9 cellular contexts compared by ENCODE assay signal in the genomic region with DNA sequence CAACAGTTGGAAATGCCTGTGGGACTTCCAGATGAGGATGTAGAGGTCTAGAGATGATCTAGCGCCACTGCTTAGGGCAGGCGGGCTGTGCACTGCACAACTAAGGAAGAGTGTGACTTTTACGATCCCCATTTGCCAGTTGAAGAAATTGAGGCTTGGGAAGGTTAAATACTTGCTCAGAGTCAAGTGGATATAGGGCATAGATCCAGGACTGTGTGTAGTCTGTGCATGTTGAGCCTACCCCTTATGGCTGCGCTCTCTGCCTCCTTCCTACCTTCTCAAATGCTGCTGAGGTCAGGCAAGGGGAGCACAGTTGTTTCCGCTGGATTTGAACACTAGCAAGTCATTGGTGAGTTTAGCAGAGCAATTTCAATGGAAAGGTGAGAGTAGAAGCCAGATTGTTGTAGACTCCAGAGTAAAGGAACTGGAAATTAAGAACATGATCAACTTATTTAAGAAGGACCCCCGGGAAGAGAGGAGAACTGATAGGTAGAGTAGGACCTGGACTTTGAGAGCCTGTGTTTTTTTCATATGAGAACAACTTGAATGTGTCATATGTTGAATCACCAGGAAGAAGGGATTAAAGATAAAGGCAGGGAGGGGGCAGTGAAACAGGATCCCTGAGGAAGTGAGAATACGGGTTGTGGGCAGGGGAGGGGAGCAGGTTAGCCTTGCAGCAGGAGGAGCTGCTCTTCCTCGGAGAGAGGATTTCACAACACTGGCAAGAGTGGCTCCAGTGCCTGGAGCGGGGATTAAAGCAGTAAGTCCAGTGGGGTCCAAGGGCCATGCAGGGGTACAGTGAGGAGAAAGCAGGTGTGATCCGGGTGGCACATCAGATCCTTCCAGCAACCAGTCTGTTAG. TPM values are rescaled to one million over a fixed set of nuclear protein-coding genes. Genes with fewer than 3 reads are reported as not detected.
DNase-seq lines count a peak whose midpoint lies in the region; ATAC-seq and TF ChIP-seq lines count a peak whose summit lies in the region.
"Had no signal": no experiment of that assay in that cellular context is flagged by ENCODE, and none has a peak within 500 bp of the region (broad histone marks: within the 10 kb centered on the region; RNA-seq: fewer than 3 reads in every experiment).

No MANE protein-coding gene starts in this region.

- H3K9me3 Mint-ChIP-seq in GM23338 = no peaks in the 10 kb centered on the region; the same call in 2 of the 3 replicates
- no peaks in the 10 kb centered on the region for H3K9me3 Mint-ChIP-seq in stimulated activated memory B cell treated with anti-CD40 and anti-IgM and Interleukin-4, amounts not matched to agents 10 μg/mL and 1 μg/mL and 100 μg/mL, for 72 hours

- H4K20me1 ChIP-seq in GM23338 (replicated peaks; ENCODE audit: insufficient read depth) = no peaks in the 10 kb centered on the region

- peaks cover 38% of the 10 kb centered on the region for H3K4me1 ChIP-seq in GM23338 (ENCODE audit: insufficient read depth)

- H3K4me1 Mint-ChIP-seq in GM23338 = peaks cover 51% of the 10 kb centered on the region
- H3K4me1 Mint-ChIP-seq in stimulated activated memory B cell treated with anti-CD40 and anti-IgM and Interleukin-4, amounts not matched to agents 10 μg/mL and 1 μg/mL and 100 μg/mL, for 72 hours = peaks cover 56% of the 10 kb centered on the region

- no peaks in the 10 kb centered on the region for H3K9me2 ChIP-seq in GM23338 (ENCODE audit: insufficient read depth)

- peak overlapping the region; percentile 7; the same call in 1 of the 3 replicates for H3K4me3 Mint-ChIP-seq in GM23338
- H3K4me3 Mint-ChIP-seq in stimulated activated memory B cell treated with anti-CD40 and anti-IgM and Interleukin-4, amounts not matched to agents 10 μg/mL and 1 μg/mL and 100 μg/mL, for 72 hours = peak overlapping the region; percentile 3

- H3K27ac Mint-ChIP-seq in GM23338 = no peak overlapping the region
- H3K27ac Mint-ChIP-seq in stimulated activated memory B cell treated with anti-CD40 and anti-IgM and Interleukin-4, amounts not matched to agents 10 μg/mL and 1 μg/mL and 100 μg/mL, for 72 hours = peak overlapping the region; percentile 68

- DNase-seq in 8988T (peak; percentile 52), GM23338 (ENCODE audit: low spot score) (peak; percentile 62), fibroblast of mammary gland (ENCODE audit: low read depth) (peak; percentile 93), G401 (ENCODE audit: low spot score) (no peak)
- no peak for DNase-seq in stimulated activated naive CD4-positive, alpha-beta T cell treated with Interleukin-2 at 50 U/mL for 16 hours (lab: John Stamatoyannopoulos, UW)

- TF ChIP-seq CTCF in GM23338 (conservative IDR thresholded peaks at IDR 0.05; ENCODE audit: low read depth in 2 of 2) (no peak), fibroblast of mammary gland (conservative IDR thresholded peaks at IDR 0.05; ENCODE audit: control insufficient read depth, insufficient read depth, low read depth, low read length) (no peak)

- peaks cover 34% of the 10 kb centered on the region for H3K27me3 Mint-ChIP-seq in GM23338 (ENCODE audit: insufficient read depth, low read depth, poor library complexity)
- H3K27me3 Mint-ChIP-seq in stimulated activated memory B cell treated with anti-CD40 and anti-IgM and Interleukin-4, amounts not matched to agents 10 μg/mL and 1 μg/mL and 100 μg/mL, for 72 hours = no peaks in the 10 kb centered on the region

- ATAC-seq in GM23338 (peak; percentile 2; the same call in 1 of the 3 replicates), SK-N-SH treated with all-trans-retinoic acid at 6 μM for 48 hours (peak; percentile 21), HG03139 (IDR thresholded peaks at IDR 0.05; ENCODE audit: unreplicated experiment) (no peak)
- ATAC-seq in stimulated activated memory B cell treated with anti-CD40 and anti-IgM and Interleukin-4, amounts not matched to agents 10 μg/mL and 1 μg/mL and 100 μg/mL, for 72 hours = no peak

- H3K79me2 ChIP-seq in GM23338 (replicated peaks; ENCODE audit: insufficient read depth) = no peaks in the 10 kb centered on the region

- no peak overlapping the region for H3K27ac ChIP-seq in GM23338 (ENCODE audit: low read depth)

- H2AFZ ChIP-seq in GM23338 = no peak overlapping the region

- H3K36me3 ChIP-seq in GM23338 (ENCODE audit: insufficient read depth) = no peaks in the 10 kb centered on the region

- in situ Hi-C loops in G401 (cut with HindIII; ENCODE audit: low sequenced_read_pairs) = no loop called here

- H3K4me3 ChIP-seq in GM23338 (no peak overlapping the region), fibroblast of mammary gland (ENCODE audit: control insufficient read depth, low read depth, low read length) (peak overlapping the region; percentile 92)

- peaks cover 24% of the 10 kb centered on the region for H3K36me3 Mint-ChIP-seq in GM23338 (ENCODE audit: low read depth)
- H3K36me3 Mint-ChIP-seq in stimulated activated memory B cell treated with anti-CD40 and anti-IgM and Interleukin-4, amounts not matched to agents 10 μg/mL and 1 μg/mL and 100 μg/mL, for 72 hours = peaks cover 12% of the 10 kb centered on the region

- peak overlapping the region; percentile 48; the same call in 1 of the 2 replicates for H3K4me2 ChIP-seq in GM23338

- 0 out of 2 replicates have a peak, but pooled peaks cover 5% of the 10 kb centered on the region for H3F3A ChIP-seq in GM23338 (replicated peaks; ENCODE audit: low read depth)

- peaks cover 84% of the 10 kb centered on the region for H3K27me3 ChIP-seq in GM23338 (ENCODE audit: insufficient read depth)

TF ChIP-seq in GM23338, 12 proteins besides CTCF, POLR2A, EP300 and RAD21 (continues in another document):
- TF ChIP-seq STAT1 (IDR thresholded peaks at IDR 0.05; ENCODE audit: unreplicated experiment) (no peak), JUNB (IDR thresholded peaks at IDR 0.05; ENCODE audit: unreplicated experiment) (no peak), EZH2 (IDR thresholded peaks at IDR 0.05; ENCODE audit: low read depth, unreplicated experiment) (no peak), ZNF114 (CRISPR knock-in tag; IDR thresholded peaks at IDR 0.05) (no peak), EZH2phosphoT487 (IDR thresholded peaks at IDR 0.05; ENCODE audit: unreplicated experiment) (no peak)
- TF ChIP-seq, protein P1, sequence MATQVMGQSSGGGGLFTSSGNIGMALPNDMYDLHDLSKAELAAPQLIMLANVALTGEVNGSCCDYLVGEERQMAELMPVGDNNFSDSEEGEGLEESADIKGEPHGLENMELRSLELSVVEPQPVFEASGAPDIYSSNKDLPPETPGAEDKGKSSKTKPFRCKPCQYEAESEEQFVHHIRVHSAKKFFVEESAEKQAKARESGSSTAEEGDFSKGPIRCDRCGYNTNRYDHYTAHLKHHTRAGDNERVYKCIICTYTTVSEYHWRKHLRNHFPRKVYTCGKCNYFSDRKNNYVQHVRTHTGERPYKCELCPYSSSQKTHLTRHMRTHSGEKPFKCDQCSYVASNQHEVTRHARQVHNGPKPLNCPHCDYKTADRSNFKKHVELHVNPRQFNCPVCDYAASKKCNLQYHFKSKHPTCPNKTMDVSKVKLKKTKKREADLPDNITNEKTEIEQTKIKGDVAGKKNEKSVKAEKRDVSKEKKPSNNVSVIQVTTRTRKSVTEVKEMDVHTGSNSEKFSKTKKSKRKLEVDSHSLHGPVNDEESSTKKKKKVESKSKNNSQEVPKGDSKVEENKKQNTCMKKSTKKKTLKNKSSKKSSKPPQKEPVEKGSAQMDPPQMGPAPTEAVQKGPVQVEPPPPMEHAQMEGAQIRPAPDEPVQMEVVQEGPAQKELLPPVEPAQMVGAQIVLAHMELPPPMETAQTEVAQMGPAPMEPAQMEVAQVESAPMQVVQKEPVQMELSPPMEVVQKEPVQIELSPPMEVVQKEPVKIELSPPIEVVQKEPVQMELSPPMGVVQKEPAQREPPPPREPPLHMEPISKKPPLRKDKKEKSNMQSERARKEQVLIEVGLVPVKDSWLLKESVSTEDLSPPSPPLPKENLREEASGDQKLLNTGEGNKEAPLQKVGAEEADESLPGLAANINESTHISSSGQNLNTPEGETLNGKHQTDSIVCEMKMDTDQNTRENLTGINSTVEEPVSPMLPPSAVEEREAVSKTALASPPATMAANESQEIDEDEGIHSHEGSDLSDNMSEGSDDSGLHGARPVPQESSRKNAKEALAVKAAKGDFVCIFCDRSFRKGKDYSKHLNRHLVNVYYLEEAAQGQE (IDR thresholded peaks at IDR 0.05; ENCODE audit: unreplicated experiment) = no peak

TF ChIP-seq in SK-N-SH treated with all-trans-retinoic acid at 6 μM for 48 hours, 23 proteins besides CTCF, POLR2A, EP300 and RAD21 (continues in another document):
- TF ChIP-seq GLIS3 (CRISPR knock-in tag; IDR thresholded peaks at IDR 0.05) (no peak), RARB (CRISPR knock-in tag; IDR thresholded peaks at IDR 0.05) (no peak), ISL1 (CRISPR knock-in tag; IDR thresholded peaks at IDR 0.05) (no peak), ESRRG (CRISPR knock-in tag; IDR thresholded peaks at IDR 0.05) (no peak), ZNF8 (CRISPR knock-in tag; IDR thresholded peaks at IDR 0.05) (no peak), ZC3H10 (CRISPR knock-in tag; IDR thresholded peaks at IDR 0.05) (no peak), ZNF565 (CRISPR knock-in tag; conservative IDR thresholded peaks at IDR 0.05; ENCODE audit: low read depth) (no peak), CSDC2 (CRISPR knock-in tag; IDR thresholded peaks at IDR 0.05) (no peak), ZNF70 (CRISPR knock-in tag; IDR thresholded peaks at IDR 0.05) (no peak), SNAI2 (CRISPR knock-in tag; IDR thresholded peaks at IDR 0.05) (no peak), ZFP3 (CRISPR knock-in tag; IDR thresholded peaks at IDR 0.05) (no peak), ZFP30 (CRISPR knock-in tag; IDR thresholded peaks at IDR 0.05) (no peak)
- TF ChIP-seq, protein P2, sequence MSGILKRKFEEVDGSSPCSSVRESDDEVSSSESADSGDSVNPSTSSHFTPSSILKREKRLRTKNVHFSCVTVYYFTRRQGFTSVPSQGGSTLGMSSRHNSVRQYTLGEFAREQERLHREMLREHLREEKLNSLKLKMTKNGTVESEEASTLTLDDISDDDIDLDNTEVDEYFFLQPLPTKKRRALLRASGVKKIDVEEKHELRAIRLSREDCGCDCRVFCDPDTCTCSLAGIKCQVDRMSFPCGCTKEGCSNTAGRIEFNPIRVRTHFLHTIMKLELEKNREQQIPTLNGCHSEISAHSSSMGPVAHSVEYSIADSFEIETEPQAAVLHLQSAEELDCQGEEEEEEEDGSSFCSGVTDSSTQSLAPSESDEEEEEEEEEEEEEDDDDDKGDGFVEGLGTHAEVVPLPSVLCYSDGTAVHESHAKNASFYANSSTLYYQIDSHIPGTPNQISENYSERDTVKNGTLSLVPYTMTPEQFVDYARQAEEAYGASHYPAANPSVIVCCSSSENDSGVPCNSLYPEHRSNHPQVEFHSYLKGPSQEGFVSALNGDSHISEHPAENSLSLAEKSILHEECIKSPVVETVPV (CRISPR knock-in tag; IDR thresholded peaks at IDR 0.05) = no peak

RNA-seq across cellular contexts. Expression of gene CAPN2, which starts 2.7 kb away (rescaled TPM):
- 17.5 and 17.8 TPM in 2 replicates for total RNA-seq in GM23338 (2014; rRNA removed; shearing (Covaris generic))
- polyA plus RNA-seq in GM23338 (2016; fragmentation: Nextera tagmentation; extraction: Ambion mirVana) = 8.4 and 8.8 TPM in 2 replicates
- total RNA-seq in G401 (2014; rRNA removed; shearing (Covaris generic)) = 170 and 181 TPM in 2 replicates

RNA-seq across cellular contexts. Expression of gene CAPN8, which starts 49.6 kb away (rescaled TPM):
- not detected in 2 replicates for total RNA-seq in GM23338 (2014; rRNA removed; shearing (Covaris generic))
- polyA plus RNA-seq in GM23338 (2016; fragmentation: Nextera tagmentation; extraction: Ambion mirVana) = not detected in 2 replicates
- total RNA-seq in G401 (2014; rRNA removed; shearing (Covaris generic)) = not detected in 2 replicates
- total RNA-seq: glomerular endothelial cell had no signal

Comparison
In these comparisons a context has a peak if more than half of its experiments do, and no peak if none do; other contexts are left out.
1. DNase-seq: peak in 8988T (single experiment), GM23338 (single experiment) and fibroblast of mammary gland (single experiment); none in stimulated activated naive CD4-positive, alpha-beta T cell treated with Interleukin-2 at 50 U/mL for 16 hours (single experiment) and G401 (single experiment).
2. ATAC-seq: peak in GM23338 (single experiment) and SK-N-SH treated with all-trans-retinoic acid at 6 μM for 48 hours (single experiment); none in stimulated activated memory B cell treated with anti-CD40 and anti-IgM and Interleukin-4, amounts not matched to agents 10 μg/mL and 1 μg/mL and 100 μg/mL, for 72 hours (single experiment) and HG03139 (single experiment).